Comparison of ENCODE assay signal across 8 cellular contexts in the genomic region with DNA sequence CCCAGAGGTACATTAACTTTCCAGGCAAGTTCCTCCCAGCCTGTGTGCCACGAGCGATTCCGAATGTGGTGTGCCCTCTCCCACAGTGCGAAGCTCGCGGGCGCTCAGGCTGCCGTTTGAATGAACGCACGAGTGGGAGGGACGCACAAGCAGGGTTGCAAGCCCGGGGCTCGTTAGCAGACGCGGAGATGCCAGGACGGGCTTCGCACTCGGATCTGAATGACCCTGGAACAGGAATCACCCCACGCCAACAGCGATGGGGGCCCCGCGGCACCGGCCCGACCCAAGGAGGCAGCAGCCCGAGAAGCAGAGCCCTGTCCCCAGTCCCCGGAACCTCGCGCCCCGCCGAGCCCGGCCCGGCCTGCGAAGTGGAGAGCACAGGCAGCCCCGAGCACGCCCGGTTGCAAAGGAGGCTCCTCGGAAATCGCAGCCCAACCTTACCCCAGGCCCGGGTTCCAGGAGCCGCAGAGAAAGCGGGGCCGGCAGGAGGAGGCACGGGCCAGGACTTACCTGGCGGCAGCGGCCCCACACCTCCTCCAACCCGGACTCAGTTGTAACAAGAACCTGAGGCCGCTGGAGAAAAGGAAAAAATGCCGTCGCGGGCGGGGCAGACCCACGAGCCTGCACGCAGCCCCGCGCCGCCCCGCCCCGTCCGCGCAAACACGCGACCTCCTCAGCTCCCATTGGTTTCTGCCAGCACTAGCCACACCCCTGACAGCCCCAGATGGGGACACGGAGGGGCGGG. TPM values are rescaled to one million over a fixed set of nuclear protein-coding genes. Genes with fewer than 3 reads are reported as not detected.
A peak's percentile ranks its signal among the peaks of the same experiment; 100 is the strongest.
DNase-seq lines count a peak whose midpoint lies in the region; ATAC-seq, FAIRE-seq and TF ChIP-seq lines count a peak whose summit lies in the region.

TSS of gene SLC25A30 (minus strand) at position 584 of the 745 bp plus-strand sequence. CDS start 6,948 bp downstream, outside the sequence.

- peak within 1 kb of the TSS; percentile 81 for H2AFZ ChIP-seq in SU-DHL-6 (ENCODE audit: low read depth, low read length, severe bottlenecking)

- DNase-seq in HFFc6 (peak; percentile 86), NCI-H1048 (lab: John Stamatoyannopoulos, UW) (peak; percentile 53), Right ventricle myocardium inferior (ENCODE audit: missing footprints) (peak; percentile 98), pancreas (peak; percentile 90 to 97 (median 92)), thyroid gland (peak; percentile 98 to 99)
- DNase-seq in activated naive CD8-positive, alpha-beta T cell treated with anti-CD3 and anti-CD28 coated beads, Interleukin-2, amount 10 ng/mL, durations not matched to agents 7 days and 5 days: peak; percentile 92

- no peaks in the 10 kb centered on the region for H3K9me2 ChIP-seq in SU-DHL-6 (replicated peaks; ENCODE audit: insufficient read depth, low read length)

- H3K27ac ChIP-seq in SU-DHL-6 (ENCODE audit: low read depth, low read length) (peak within 1 kb of the TSS; percentile 63), pancreas (peak within 1 kb of the TSS; percentile 77 to 93 (median 85)), thyroid gland (peak within 1 kb of the TSS; percentile 87 to 94 (median 90))

- peak within 1 kb of the TSS; percentile 83 for H3K4me2 ChIP-seq in SU-DHL-6 (ENCODE audit: low read depth, low read length, poor library complexity, severe bottlenecking)

- no peak for TF ChIP-seq CTCF in HFFc6 (IDR thresholded peaks at IDR 0.05)
- TF ChIP-seq CTCF in SU-DHL-6 (IDR thresholded peaks at IDR 0.05; ENCODE audit: insufficient read depth, low read length, poor library complexity, severe bottlenecking): no peak
- TF ChIP-seq CTCF in pancreas (IDR thresholded peaks at IDR 0.05): no peak
- TF ChIP-seq CTCF in thyroid gland (IDR thresholded peaks at IDR 0.05): no peak

- peaks cover 33% of the 10 kb centered on the region for H3K4me1 Mint-ChIP-seq in HFFc6 (ENCODE audit: low read depth)
- peaks cover 4% of the 10 kb centered on the region for H3K4me1 Mint-ChIP-seq in activated naive CD8-positive, alpha-beta T cell treated with anti-CD3 and anti-CD28 coated beads, Interleukin-2, amount 10 ng/mL, durations not matched to agents 7 days and 5 days

- POLR2A ChIA-PET in activated naive CD8-positive, alpha-beta T cell treated with anti-CD3 and anti-CD28 coated beads, Interleukin-2, amount 10 ng/mL, durations not matched to agents 7 days and 5 days (lab: Charles Lee): interaction anchor here (0.6 to 3.1 kb wide), 12 partner anchors 8 to 161 kb away, joined by 3 to 17 read pairs (median 4); partner anchors contain the start of genes COG3 and TPT1

- TF ChIP-seq POLR2A in thyroid gland (IDR thresholded peaks at IDR 0.05): peak in 1 of 2 donors; percentile 92

- no peaks in the 10 kb centered on the region; the same call in 1 of the 2 replicates for H3K36me3 Mint-ChIP-seq in HFFc6 (ENCODE audit: low read depth)
- no peaks in the 10 kb centered on the region for H3K36me3 Mint-ChIP-seq in activated naive CD8-positive, alpha-beta T cell treated with anti-CD3 and anti-CD28 coated beads, Interleukin-2, amount 10 ng/mL, durations not matched to agents 7 days and 5 days

- no peaks in the 10 kb centered on the region for H3K9me3 Mint-ChIP-seq in HFFc6
- H3K9me3 Mint-ChIP-seq in activated naive CD8-positive, alpha-beta T cell treated with anti-CD3 and anti-CD28 coated beads, Interleukin-2, amount 10 ng/mL, durations not matched to agents 7 days and 5 days: no peaks in the 10 kb centered on the region

- peak; percentile 91 for ATAC-seq in activated naive CD8-positive, alpha-beta T cell treated with anti-CD3 and anti-CD28 coated beads, Interleukin-2, amount 10 ng/mL, durations not matched to agents 7 days and 5 days (ENCODE audit: low read depth)
- ATAC-seq in Right ventricle myocardium inferior (peak; percentile 99), pancreas (peak; percentile 85 to 95 (median 90))

- H3K27me3 Mint-ChIP-seq in HFFc6 (ENCODE audit: insufficient read depth): peaks cover 3% of the 10 kb centered on the region; the same call in 1 of the 2 replicates
- H3K27me3 Mint-ChIP-seq in activated naive CD8-positive, alpha-beta T cell treated with anti-CD3 and anti-CD28 coated beads, Interleukin-2, amount 10 ng/mL, durations not matched to agents 7 days and 5 days: peaks cover 2% of the 10 kb centered on the region

- H3K27me3 ChIP-seq in SU-DHL-6 (ENCODE audit: low read length) (no peaks in the 10 kb centered on the region), pancreas (no peaks in the 10 kb centered on the region), thyroid gland (no peaks in the 10 kb centered on the region)

- intact Hi-C loops in Right ventricle myocardium inferior (cut with DNase I) (loop anchor here (2.0 kb wide), 1 partner anchor 47 kb away; the partner anchor contains the start of gene COG3), pancreas (cut with DNase I) (loop anchor here in 1 of 3 donors (10.0 kb wide), 1 partner anchor 47 kb away; the partner anchor contains the start of gene COG3), thyroid gland (cut with DNase I) (loop anchor here (2.0 to 10.0 kb wide), 2 partner anchors 47 to 73 kb away; partner anchors contain the start of genes COG3 and TPT1)

- H3K79me2 ChIP-seq in SU-DHL-6 (ENCODE audit: insufficient read depth, low read length): no peaks in the 10 kb centered on the region

- H3K4me3 ChIP-seq in GM08714 (ENCODE audit: low read length) (peak within 1 kb of the TSS; percentile 79), SU-DHL-6 (ENCODE audit: insufficient read depth, low read length, poor library complexity, severe bottlenecking) (peak within 1 kb of the TSS; percentile 62), pancreas (peak within 1 kb of the TSS; percentile 59 to 86 (median 73)), thyroid gland (replicated peaks in 1 of 3) (peak within 1 kb of the TSS; percentile 31 to 62 (median 36))

- peak within 1 kb of the TSS; percentile 91 for H3K27ac Mint-ChIP-seq in HFFc6
- H3K27ac Mint-ChIP-seq in activated naive CD8-positive, alpha-beta T cell treated with anti-CD3 and anti-CD28 coated beads, Interleukin-2, amount 10 ng/mL, durations not matched to agents 7 days and 5 days: peak within 1 kb of the TSS; percentile 94

- WGBS in pancreas, 2 donors: 0 to 1% methylated on average over 51 to 64 of the region's 64 CpGs
- WGBS in thyroid gland, 2 donors: 0 to 2% methylated on average over 16 to 26 of the region's 64 CpGs

- H3K9ac ChIP-seq in SU-DHL-6 (ENCODE audit: low read length): peak within 1 kb of the TSS; percentile 47

- peaks cover 0 to 23% (median 11%) of the 10 kb centered on the region in 3 donors for H3K4me1 ChIP-seq in pancreas
- peaks cover 18 to 21% of the 10 kb centered on the region in 2 donors for H3K4me1 ChIP-seq in thyroid gland

- no peaks in the 10 kb centered on the region for H3K9me3 ChIP-seq in SU-DHL-6 (ENCODE audit: insufficient read depth, low read length)
- H3K9me3 ChIP-seq in pancreas: no peaks in the 10 kb centered on the region
- no peaks in the 10 kb centered on the region for H3K9me3 ChIP-seq in thyroid gland

- no peak for FAIRE-seq in pancreas (lab: Jason Lieb, UNC)

- peak within 1 kb of the TSS; percentile 94 for H3K4me3 Mint-ChIP-seq in HFFc6
- peak within 1 kb of the TSS; percentile 96 for H3K4me3 Mint-ChIP-seq in activated naive CD8-positive, alpha-beta T cell treated with anti-CD3 and anti-CD28 coated beads, Interleukin-2, amount 10 ng/mL, durations not matched to agents 7 days and 5 days

- H3F3A ChIP-seq in SU-DHL-6 (ENCODE audit: insufficient read depth): peaks cover 16% of the 10 kb centered on the region

- no peaks in the 10 kb centered on the region for H4K20me1 ChIP-seq in SU-DHL-6 (ENCODE audit: low read depth, low read length)

- no peaks in the 10 kb centered on the region for H3K36me3 ChIP-seq in SU-DHL-6 (ENCODE audit: low read length)
- H3K36me3 ChIP-seq in pancreas: no peaks in the 10 kb centered on the region
- no peaks in the 10 kb centered on the region for H3K36me3 ChIP-seq in thyroid gland

RNA-seq across cellular contexts. Expression of gene SLC25A30, which starts in this region (rescaled TPM):
- total RNA-seq in HFFc6 (2021; fragmentation: NEBNext Ultra II Directional; extraction: Animal tissue kit (Norgen Biotek cat#: 25700)): 10 to 100 TPM; 16.5 to 27.2 (median 18.8) TPM
- 10 to 100 TPM; 18.6 to 19.6 TPM for total RNA-seq in activated naive CD8-positive, alpha-beta T cell treated with anti-CD3 and anti-CD28 coated beads, Interleukin-2, amount 10 ng/mL, durations not matched to agents 7 days and 5 days
- total RNA-seq in Right ventricle myocardium inferior: 150 TPM
- total RNA-seq in pancreas: 10 to 100 TPM in 2 of 6 donors, 1 to 10 TPM in 4; 4.5 to 12.3 (median 8.3) TPM
- 1 to 10 TPM; 3.8 to 7.5 TPM for polyA plus RNA-seq in pancreas
- 10 to 100 TPM; 11.3 to 16.1 (median 15.9) TPM for total RNA-seq in thyroid gland

Comparison
In these comparisons a context has a peak if more than half of its experiments do, and no peak if none do; other contexts are left out.
1. Peak in every context shown above with its lines: DNase-seq, ATAC-seq, H3K4me3 ChIP-seq and H3K27ac ChIP-seq.